Comparison of ENCODE assay signal across 1 cellular context in the genomic region with DNA sequence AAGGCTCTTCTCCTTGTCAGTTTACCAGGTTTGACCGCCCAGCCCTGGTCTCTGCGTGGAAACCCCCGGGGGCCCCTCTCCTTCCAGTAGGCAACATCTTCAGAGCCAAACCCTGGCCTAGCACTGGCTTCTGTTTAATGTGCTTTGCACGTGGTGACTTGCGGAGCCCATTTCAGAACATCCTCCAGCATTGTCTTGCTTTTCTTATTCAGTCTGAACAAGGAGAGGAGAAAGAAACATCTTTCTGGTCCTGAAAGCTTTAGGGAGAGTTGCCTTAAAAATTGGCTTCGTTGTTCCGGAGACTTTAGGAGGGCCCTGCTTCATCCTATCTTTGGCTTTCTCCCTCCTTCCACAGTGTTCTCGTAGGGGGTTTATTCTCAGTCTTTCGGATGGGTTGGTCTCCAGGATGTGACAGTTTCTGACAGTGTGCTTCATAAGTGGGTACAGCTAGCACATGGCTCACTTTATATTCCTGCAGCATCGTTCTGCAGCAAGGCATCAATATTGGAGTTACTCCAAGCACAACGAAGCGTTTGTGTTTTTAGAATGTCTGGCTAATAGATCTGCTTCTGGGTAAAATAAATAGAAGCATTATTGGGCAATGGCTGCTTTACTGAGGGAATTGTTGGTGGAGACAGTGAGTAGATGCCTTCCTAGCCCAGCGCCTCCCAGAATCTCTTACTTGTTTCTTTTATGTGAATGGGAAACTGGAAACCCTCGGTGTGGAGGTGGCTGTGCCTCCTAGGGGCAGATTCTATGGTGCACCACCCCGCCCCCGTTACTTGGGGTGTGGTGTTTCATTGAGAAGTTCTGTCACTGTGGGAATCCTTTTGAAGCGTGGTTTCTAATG.
TF ChIP-seq lines count a peak whose summit lies in the region.

No MANE protein-coding gene starts in this region.

TF ChIP-seq in HepG2, 621 proteins besides CTCF, POLR2A, EP300 and RAD21 (continued from another document and continues in another):
- TF ChIP-seq DPF2 (CRISPR knock-in tag; IDR thresholded peaks at IDR 0.05; ENCODE audit: borderline replicate concordance, low read depth) = no peak
- TF ChIP-seq RFX1 (IDR thresholded peaks at IDR 0.05) = no peak
- no peak for TF ChIP-seq MIXL1 (CRISPR knock-in tag; IDR thresholded peaks at IDR 0.05)
- TF ChIP-seq POLR2AphosphoS5 (IDR thresholded peaks at IDR 0.05; ENCODE audit: low read depth, low read length) = peak; percentile 51; the same call in 1 of the 2 replicates
- no peak for TF ChIP-seq MLLT10 (CRISPR knock-in tag; IDR thresholded peaks at IDR 0.05)
- TF ChIP-seq, protein P1, sequence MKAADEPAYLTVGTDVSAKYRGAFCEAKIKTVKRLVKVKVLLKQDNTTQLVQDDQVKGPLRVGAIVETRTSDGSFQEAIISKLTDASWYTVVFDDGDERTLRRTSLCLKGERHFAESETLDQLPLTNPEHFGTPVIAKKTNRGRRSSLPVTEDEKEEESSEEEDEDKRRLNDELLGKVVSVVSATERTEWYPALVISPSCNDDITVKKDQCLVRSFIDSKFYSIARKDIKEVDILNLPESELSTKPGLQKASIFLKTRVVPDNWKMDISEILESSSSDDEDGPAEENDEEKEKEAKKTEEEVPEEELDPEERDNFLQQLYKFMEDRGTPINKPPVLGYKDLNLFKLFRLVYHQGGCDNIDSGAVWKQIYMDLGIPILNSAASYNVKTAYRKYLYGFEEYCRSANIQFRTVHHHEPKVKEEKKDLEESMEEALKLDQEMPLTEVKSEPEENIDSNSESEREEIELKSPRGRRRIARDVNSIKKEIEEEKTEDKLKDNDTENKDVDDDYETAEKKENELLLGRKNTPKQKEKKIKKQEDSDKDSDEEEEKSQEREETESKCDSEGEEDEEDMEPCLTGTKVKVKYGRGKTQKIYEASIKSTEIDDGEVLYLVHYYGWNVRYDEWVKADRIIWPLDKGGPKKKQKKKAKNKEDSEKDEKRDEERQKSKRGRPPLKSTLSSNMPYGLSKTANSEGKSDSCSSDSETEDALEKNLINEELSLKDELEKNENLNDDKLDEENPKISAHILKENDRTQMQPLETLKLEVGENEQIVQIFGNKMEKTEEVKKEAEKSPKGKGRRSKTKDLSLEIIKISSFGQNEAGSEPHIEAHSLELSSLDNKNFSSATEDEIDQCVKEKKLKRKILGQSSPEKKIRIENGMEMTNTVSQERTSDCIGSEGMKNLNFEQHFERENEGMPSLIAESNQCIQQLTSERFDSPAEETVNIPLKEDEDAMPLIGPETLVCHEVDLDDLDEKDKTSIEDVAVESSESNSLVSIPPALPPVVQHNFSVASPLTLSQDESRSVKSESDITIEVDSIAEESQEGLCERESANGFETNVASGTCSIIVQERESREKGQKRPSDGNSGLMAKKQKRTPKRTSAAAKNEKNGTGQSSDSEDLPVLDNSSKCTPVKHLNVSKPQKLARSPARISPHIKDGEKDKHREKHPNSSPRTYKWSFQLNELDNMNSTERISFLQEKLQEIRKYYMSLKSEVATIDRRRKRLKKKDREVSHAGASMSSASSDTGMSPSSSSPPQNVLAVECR (CRISPR knock-in tag; IDR thresholded peaks at IDR 0.05; ENCODE audit: borderline replicate concordance) = no peak
- TF ChIP-seq, protein P2, sequence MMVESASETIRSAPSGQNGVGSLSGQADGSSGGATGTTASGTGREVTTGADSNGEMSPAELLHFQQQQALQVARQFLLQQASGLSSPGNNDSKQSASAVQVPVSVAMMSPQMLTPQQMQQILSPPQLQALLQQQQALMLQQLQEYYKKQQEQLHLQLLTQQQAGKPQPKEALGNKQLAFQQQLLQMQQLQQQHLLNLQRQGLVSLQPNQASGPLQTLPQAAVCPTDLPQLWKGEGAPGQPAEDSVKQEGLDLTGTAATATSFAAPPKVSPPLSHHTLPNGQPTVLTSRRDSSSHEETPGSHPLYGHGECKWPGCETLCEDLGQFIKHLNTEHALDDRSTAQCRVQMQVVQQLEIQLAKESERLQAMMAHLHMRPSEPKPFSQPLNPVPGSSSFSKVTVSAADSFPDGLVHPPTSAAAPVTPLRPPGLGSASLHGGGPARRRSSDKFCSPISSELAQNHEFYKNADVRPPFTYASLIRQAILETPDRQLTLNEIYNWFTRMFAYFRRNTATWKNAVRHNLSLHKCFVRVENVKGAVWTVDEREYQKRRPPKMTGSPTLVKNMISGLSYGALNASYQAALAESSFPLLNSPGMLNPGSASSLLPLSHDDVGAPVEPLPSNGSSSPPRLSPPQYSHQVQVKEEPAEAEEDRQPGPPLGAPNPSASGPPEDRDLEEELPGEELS (CRISPR knock-in tag; IDR thresholded peaks at IDR 0.05) = 0 out of 2 replicates have a peak, but pooled peaks have one; percentile 17
- no peak for TF ChIP-seq AHR (CRISPR knock-in tag; IDR thresholded peaks at IDR 0.05)
- TF ChIP-seq, protein P3, sequence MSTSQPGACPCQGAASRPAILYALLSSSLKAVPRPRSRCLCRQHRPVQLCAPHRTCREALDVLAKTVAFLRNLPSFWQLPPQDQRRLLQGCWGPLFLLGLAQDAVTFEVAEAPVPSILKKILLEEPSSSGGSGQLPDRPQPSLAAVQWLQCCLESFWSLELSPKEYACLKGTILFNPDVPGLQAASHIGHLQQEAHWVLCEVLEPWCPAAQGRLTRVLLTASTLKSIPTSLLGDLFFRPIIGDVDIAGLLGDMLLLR (CRISPR knock-in tag; IDR thresholded peaks at IDR 0.05) = no peak
- TF ChIP-seq ZFP41 (CRISPR knock-in tag; IDR thresholded peaks at IDR 0.05; ENCODE audit: borderline replicate concordance) = no peak
- TF ChIP-seq PHF5A (CRISPR knock-in tag; IDR thresholded peaks at IDR 0.05; ENCODE audit: low read depth, unreplicated experiment) = no peak
- TF ChIP-seq, protein P4, sequence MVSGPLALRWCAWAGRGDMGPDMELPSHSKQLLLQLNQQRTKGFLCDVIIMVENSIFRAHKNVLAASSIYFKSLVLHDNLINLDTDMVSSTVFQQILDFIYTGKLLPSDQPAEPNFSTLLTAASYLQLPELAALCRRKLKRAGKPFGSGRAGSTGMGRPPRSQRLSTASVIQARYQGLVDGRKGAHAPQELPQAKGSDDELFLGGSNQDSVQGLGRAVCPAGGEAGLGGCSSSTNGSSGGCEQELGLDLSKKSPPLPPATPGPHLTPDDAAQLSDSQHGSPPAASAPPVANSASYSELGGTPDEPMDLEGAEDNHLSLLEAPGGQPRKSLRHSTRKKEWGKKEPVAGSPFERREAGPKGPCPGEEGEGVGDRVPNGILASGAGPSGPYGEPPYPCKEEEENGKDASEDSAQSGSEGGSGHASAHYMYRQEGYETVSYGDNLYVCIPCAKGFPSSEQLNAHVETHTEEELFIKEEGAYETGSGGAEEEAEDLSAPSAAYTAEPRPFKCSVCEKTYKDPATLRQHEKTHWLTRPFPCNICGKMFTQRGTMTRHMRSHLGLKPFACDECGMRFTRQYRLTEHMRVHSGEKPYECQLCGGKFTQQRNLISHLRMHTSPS (CRISPR knock-in tag; IDR thresholded peaks at IDR 0.05; ENCODE audit: low read depth) = no peak
- TF ChIP-seq HNF4G (IDR thresholded peaks at IDR 0.05; ENCODE audit: borderline replicate concordance, low read depth, low read length) = no peak
- TF ChIP-seq HNF4G (CRISPR knock-in tag; IDR thresholded peaks at IDR 0.05; ENCODE audit: borderline replicate concordance, low read depth) = no peak
- TF ChIP-seq, protein P5, sequence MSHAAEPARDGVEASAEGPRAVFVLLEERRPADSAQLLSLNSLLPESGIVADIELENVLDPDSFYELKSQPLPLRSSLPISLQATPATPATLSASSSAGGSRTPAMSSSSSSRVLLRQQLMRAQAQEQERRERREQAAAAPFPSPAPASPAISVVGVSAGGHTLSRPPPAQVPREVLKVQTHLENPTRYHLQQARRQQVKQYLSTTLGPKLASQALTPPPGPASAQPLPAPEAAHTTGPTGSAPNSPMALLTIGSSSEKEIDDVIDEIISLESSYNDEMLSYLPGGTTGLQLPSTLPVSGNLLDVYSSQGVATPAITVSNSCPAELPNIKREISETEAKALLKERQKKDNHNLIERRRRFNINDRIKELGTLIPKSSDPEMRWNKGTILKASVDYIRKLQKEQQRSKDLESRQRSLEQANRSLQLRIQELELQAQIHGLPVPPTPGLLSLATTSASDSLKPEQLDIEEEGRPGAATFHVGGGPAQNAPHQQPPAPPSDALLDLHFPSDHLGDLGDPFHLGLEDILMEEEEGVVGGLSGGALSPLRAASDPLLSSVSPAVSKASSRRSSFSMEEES (CRISPR knock-in tag; IDR thresholded peaks at IDR 0.05) = no peak
- TF ChIP-seq, protein P6, sequence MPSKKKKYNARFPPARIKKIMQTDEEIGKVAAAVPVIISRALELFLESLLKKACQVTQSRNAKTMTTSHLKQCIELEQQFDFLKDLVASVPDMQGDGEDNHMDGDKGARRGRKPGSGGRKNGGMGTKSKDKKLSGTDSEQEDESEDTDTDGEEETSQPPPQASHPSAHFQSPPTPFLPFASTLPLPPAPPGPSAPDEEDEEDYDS (CRISPR knock-in tag; IDR thresholded peaks at IDR 0.05) = no peak
- TF ChIP-seq GTF2F1 (IDR thresholded peaks at IDR 0.05; ENCODE audit: low read length) = no peak
- TF ChIP-seq HDAC1 (CRISPR knock-in tag; IDR thresholded peaks at IDR 0.05) = peak; percentile 24; the same call in 1 of the 2 replicates
- no peak for TF ChIP-seq FIP1L1 (IDR thresholded peaks at IDR 0.05; ENCODE audit: borderline replicate concordance, insufficient read depth, low read depth, low read length)
- TF ChIP-seq, protein P7, sequence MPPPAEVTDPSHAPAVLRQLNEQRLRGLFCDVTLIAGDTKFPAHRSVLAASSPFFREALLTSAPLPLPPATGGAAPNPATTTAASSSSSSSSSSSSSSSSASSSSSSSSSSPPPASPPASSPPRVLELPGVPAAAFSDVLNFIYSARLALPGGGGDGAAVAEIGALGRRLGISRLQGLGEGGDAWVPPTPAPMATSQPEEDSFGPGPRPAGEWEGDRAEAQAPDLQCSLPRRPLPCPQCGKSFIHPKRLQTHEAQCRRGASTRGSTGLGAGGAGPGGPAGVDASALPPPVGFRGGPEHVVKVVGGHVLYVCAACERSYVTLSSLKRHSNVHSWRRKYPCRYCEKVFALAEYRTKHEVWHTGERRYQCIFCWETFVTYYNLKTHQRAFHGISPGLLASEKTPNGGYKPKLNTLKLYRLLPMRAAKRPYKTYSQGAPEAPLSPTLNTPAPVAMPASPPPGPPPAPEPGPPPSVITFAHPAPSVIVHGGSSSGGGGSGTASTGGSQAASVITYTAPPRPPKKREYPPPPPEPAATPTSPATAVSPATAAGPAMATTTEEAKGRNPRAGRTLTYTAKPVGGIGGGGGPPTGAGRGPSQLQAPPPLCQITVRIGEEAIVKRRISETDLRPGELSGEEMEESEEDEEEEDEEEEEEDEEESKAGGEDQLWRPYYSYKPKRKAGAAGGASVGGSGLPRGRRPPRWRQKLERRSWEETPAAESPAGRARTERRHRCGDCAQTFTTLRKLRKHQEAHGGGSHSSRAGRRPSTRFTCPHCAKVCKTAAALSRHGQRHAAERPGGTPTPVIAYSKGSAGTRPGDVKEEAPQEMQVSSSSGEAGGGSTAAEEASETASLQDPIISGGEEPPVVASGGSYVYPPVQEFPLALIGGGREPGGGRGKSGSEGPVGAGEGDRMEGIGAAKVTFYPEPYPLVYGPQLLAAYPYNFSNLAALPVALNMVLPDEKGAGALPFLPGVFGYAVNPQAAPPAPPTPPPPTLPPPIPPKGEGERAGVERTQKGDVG (CRISPR knock-in tag; IDR thresholded peaks at IDR 0.05; ENCODE audit: borderline replicate concordance) = no peak
- TF ChIP-seq TAF15 (IDR thresholded peaks at IDR 0.05; ENCODE audit: low read depth, low read length, poor library complexity, severe bottlenecking) = no peak
- TF ChIP-seq ZNF460 (CRISPR knock-in tag; IDR thresholded peaks at IDR 0.05; ENCODE audit: borderline replicate concordance) = no peak
- TF ChIP-seq CREM (IDR thresholded peaks at IDR 0.05) = no peak; the same call in 1 of the 2 replicates
- no peak for TF ChIP-seq CREM (CRISPR knock-in tag; IDR thresholded peaks at IDR 0.05)
- no peak for TF ChIP-seq TCF12 (IDR thresholded peaks at IDR 0.05)
- no peak for TF ChIP-seq TCF12 (CRISPR knock-in tag; IDR thresholded peaks at IDR 0.05)
- TF ChIP-seq, protein P8, sequence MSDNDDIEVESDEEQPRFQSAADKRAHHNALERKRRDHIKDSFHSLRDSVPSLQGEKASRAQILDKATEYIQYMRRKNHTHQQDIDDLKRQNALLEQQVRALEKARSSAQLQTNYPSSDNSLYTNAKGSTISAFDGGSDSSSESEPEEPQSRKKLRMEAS (IDR thresholded peaks at IDR 0.05) = 0 out of 2 replicates have a peak, but pooled peaks have one; percentile 40
- TF ChIP-seq, protein P9, sequence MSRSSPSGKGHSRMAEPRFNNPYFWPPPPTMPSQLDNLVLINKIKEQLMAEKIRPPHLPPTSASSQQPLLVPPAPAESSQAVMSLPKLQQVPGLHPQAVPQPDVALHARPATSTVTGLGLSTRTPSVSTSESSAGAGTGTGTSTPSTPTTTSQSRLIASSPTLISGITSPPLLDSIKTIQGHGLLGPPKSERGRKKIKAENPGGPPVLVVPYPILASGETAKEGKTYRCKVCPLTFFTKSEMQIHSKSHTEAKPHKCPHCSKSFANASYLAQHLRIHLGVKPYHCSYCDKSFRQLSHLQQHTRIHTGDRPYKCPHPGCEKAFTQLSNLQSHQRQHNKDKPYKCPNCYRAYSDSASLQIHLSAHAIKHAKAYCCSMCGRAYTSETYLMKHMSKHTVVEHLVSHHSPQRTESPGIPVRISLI (CRISPR knock-in tag; IDR thresholded peaks at IDR 0.05; ENCODE audit: borderline replicate concordance) = no peak
- TF ChIP-seq ZNF570 (CRISPR knock-in tag; IDR thresholded peaks at IDR 0.05; ENCODE audit: borderline replicate concordance) = no peak
- no peak for TF ChIP-seq JUN (CRISPR knock-in tag; IDR thresholded peaks at IDR 0.05)
- TF ChIP-seq ZNF552 (CRISPR knock-in tag; IDR thresholded peaks at IDR 0.05; ENCODE audit: borderline replicate concordance) = no peak
- no peak for TF ChIP-seq ZNF816 (CRISPR knock-in tag; IDR thresholded peaks at IDR 0.05; ENCODE audit: borderline replicate concordance)
- TF ChIP-seq FLYWCH1 (CRISPR knock-in tag; IDR thresholded peaks at IDR 0.05) = no peak
- TF ChIP-seq, protein P10, sequence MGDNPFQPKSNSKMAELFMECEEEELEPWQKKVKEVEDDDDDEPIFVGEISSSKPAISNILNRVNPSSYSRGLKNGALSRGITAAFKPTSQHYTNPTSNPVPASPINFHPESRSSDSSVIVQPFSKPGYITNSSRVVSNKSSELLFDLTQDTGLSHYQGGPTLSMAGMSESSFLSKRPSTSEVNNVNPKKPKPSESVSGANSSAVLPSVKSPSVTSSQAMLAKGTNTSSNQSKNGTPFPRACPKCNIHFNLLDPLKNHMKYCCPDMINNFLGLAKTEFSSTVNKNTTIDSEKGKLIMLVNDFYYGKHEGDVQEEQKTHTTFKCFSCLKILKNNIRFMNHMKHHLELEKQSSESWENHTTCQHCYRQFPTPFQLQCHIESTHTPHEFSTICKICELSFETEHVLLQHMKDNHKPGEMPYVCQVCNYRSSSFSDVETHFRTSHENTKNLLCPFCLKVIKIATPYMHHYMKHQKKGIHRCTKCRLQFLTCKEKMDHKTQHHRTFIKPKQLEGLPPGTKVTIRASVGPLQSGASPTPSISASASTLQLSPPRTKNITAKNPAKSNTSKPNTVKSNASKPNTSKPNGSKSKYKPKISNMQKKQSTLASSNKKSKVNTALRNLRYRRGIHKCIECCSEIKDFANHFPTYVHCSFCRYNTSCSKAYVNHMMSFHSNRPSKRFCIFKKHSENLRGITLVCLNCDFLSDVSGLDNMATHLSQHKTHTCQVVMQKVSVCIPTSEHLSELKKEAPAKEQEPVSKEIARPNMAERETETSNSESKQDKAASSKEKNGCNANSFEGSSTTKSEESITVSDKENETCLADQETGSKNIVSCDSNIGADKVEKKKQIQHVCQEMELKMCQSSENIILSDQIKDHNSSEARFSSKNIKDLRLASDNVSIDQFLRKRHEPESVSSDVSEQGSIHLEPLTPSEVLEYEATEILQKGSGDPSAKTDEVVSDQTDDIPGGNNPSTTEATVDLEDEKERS (CRISPR knock-in tag; IDR thresholded peaks at IDR 0.05) = no peak
- no peak for TF ChIP-seq TMF1 (CRISPR knock-in tag; IDR thresholded peaks at IDR 0.05; ENCODE audit: low read depth)
- TF ChIP-seq MTA3 (CRISPR knock-in tag; IDR thresholded peaks at IDR 0.05) = no peak
- TF ChIP-seq RBM22 (optimal IDR thresholded peaks at IDR 0.05; ENCODE audit: low read length) = peak; percentile 23
- TF ChIP-seq HMG20B (CRISPR knock-in tag; conservative IDR thresholded peaks at IDR 0.05) = no peak
